20 cellular contexts compared by ENCODE assay signal in genomic region chr6:70299456-70299855, GRCh38. TPM values are rescaled to one million over a fixed set of nuclear protein-coding genes. Genes with fewer than 3 reads are reported as not detected.
DNase-seq lines count a peak whose midpoint lies in the region; ATAC-seq and TF ChIP-seq lines count a peak whose summit lies in the region.
"Had no signal": no experiment of that assay in that cellular context is flagged by ENCODE, and none has a peak within 500 bp of the region (broad histone marks: within the 10 kb centered on the region; RNA-seq: fewer than 3 reads in every experiment).

No MANE protein-coding gene starts in this region.

- no peak for ATAC-seq in HCT116
- no peak for ATAC-seq in HG03565 (IDR thresholded peaks at IDR 0.05; ENCODE audit: unreplicated experiment)
- ATAC-seq: gastroesophageal sphincter, T-cell, WTC11 had no signal

- H3K9me3 Mint-ChIP-seq in activated CD4-positive, alpha-beta T cell treated with anti-CD3 and anti-CD28 coated beads, Interleukin-2, amount 10 ng/mL, durations not matched to agents 7 days and 5 days, result no peaks in the 10 kb centered on the region
- H3K9me3 Mint-ChIP-seq: T-cell, WTC11 had no signal

- no peaks in the 10 kb centered on the region for H3K36me3 Mint-ChIP-seq in activated CD4-positive, alpha-beta T cell treated with anti-CD3 and anti-CD28 coated beads, Interleukin-2, amount 10 ng/mL, durations not matched to agents 7 days and 5 days (ENCODE audit: low read depth)
- H3K36me3 Mint-ChIP-seq: brain, immature natural killer cell, T-cell, WTC11 had no signal

- POLR2A ChIA-PET in HCT116 (lab: Charles Lee), result no interaction called here
- POLR2A ChIA-PET in activated CD4-positive, alpha-beta T cell treated with anti-CD3 and anti-CD28 coated beads, Interleukin-2, amount 10 ng/mL, durations not matched to agents 7 days and 5 days (lab: Charles Lee), result no interaction called here

- H3K27ac ChIP-seq in HCT116 (ENCODE audit: low read depth, low read length), result no peak overlapping the region
- H3K27ac ChIP-seq in MM.1S (ENCODE audit: low read length), result no peak overlapping the region
- H3K27ac ChIP-seq: gastroesophageal sphincter, RWPE1 had no signal

- no TSS peak for BruUV-seq in HCT116 (replicated peaks; lab: Mats Ljungman, UMichigan)

- no peaks in the 10 kb centered on the region for H4K20me1 ChIP-seq in HCT116 (ENCODE audit: insufficient read depth)
- H4K20me1 ChIP-seq in MM.1S (ENCODE audit: insufficient read depth, low read length), result no peaks in the 10 kb centered on the region

- no peak for TF ChIP-seq RAD21 in HCT116 (IDR thresholded peaks at IDR 0.05; ENCODE audit: low read depth)

- H3K4me3 ChIP-seq in HCT116 (replicated peaks in 1 of 2; ENCODE audit: low read depth in 1 of 2, low read length in 2 of 2) (no peak overlapping the region), MM.1S (ENCODE audit: low read length) (no peak overlapping the region)
- H3K4me3 ChIP-seq: gastroesophageal sphincter, MG63 had no signal

- H3K79me2 ChIP-seq in HCT116 (ENCODE audit: insufficient read depth, low read length) (no peaks in the 10 kb centered on the region), MM.1S (ENCODE audit: low read length) (no peaks in the 10 kb centered on the region)

- no peak overlapping the region for H3K27ac Mint-ChIP-seq in activated CD4-positive, alpha-beta T cell treated with anti-CD3 and anti-CD28 coated beads, Interleukin-2, amount 10 ng/mL, durations not matched to agents 7 days and 5 days
- H3K27ac Mint-ChIP-seq: brain, immature natural killer cell, T-cell, WTC11 had no signal

- H3K4me3 Mint-ChIP-seq in activated CD4-positive, alpha-beta T cell treated with anti-CD3 and anti-CD28 coated beads, Interleukin-2, amount 10 ng/mL, durations not matched to agents 7 days and 5 days, result no peak overlapping the region
- H3K4me3 Mint-ChIP-seq: brain, immature natural killer cell, T-cell, WTC11 had no signal

- no peaks in the 10 kb centered on the region for H3K4me1 ChIP-seq in HCT116 (ENCODE audit: control insufficient read depth in 1 of 2, insufficient read depth in 2 of 2, low read length in 2 of 2)
- no peaks in the 10 kb centered on the region for H3K4me1 ChIP-seq in MM.1S (ENCODE audit: low read length)
- H3K4me1 ChIP-seq: gastroesophageal sphincter had no signal

- H2AFZ ChIP-seq in HCT116 (ENCODE audit: low read depth, low read length, poor library complexity, severe bottlenecking) (no peak overlapping the region), MM.1S (ENCODE audit: low read length) (no peak overlapping the region)

- intact Hi-C loops in HCT116 (cut with micrococcal nuclease), result no loop called here

- H3K36me3 ChIP-seq in HCT116 (ENCODE audit: control insufficient read depth in 1 of 2, insufficient read depth in 2 of 2, low read length in 2 of 2) (no peaks in the 10 kb centered on the region), MM.1S (replicated peaks; ENCODE audit: insufficient read depth, low read length) (no peaks in the 10 kb centered on the region)
- H3K36me3 ChIP-seq: gastroesophageal sphincter, MG63 had no signal

- TF ChIP-seq POLR2A in HCT116 (IDR thresholded peaks at IDR 0.05; ENCODE audit: borderline replicate concordance, extremely low read depth, insufficient read depth, insufficient read length) (no peak), erythroblast (IDR thresholded peaks at IDR 0.05; ENCODE audit: low read length) (no peak)

- CTCF ChIA-PET in HCT116 (lab: Charles Lee), result interaction anchor here (1.3 kb wide), 1 partner anchor 7 kb away, joined by 3 read pairs; no protein-coding TSS in a partner anchor
- CTCF ChIA-PET in activated CD4-positive, alpha-beta T cell treated with anti-CD3 and anti-CD28 coated beads, Interleukin-2, amount 10 ng/mL, durations not matched to agents 7 days and 5 days (lab: Charles Lee), result no interaction called here

- H3F3A ChIP-seq in MM.1S (ENCODE audit: insufficient read depth, low read length), result no peaks in the 10 kb centered on the region

- no peak overlapping the region for H3K9ac ChIP-seq in HCT116 (ENCODE audit: low read length)
- H3K9ac ChIP-seq in MM.1S (ENCODE audit: low read length), result no peak overlapping the region

- RAD21 ChIA-PET in HCT116 (lab: Charles Lee; ENCODE audit: low non-redundant PET in 1 of 2, low total read pairs in 2 of 2, uncharacterized antibody in 2 of 2, unreplicated experiment in 2 of 2), result no interaction called here

- H3K27me3 Mint-ChIP-seq in activated CD4-positive, alpha-beta T cell treated with anti-CD3 and anti-CD28 coated beads, Interleukin-2, amount 10 ng/mL, durations not matched to agents 7 days and 5 days, result peaks cover 2% of the 10 kb centered on the region

- H3K9me2 ChIP-seq in HCT116 (ENCODE audit: insufficient read depth) (no peaks in the 10 kb centered on the region), MM.1S (replicated peaks; ENCODE audit: insufficient read depth, low read length) (no peaks in the 10 kb centered on the region)

- H3K27me3 ChIP-seq in HCT116 (ENCODE audit: insufficient read depth, low read length), result peaks cover 68% of the 10 kb centered on the region
- H3K27me3 ChIP-seq in MM.1S (replicated peaks; ENCODE audit: insufficient read depth, low read length), result no peaks in the 10 kb centered on the region; the same call in 1 of the 2 replicates
- H3K27me3 ChIP-seq: MG63 had no signal

- H3K9me3 ChIP-seq in HCT116 (ENCODE audit: control insufficient read depth in 1 of 2, insufficient read depth in 1 of 2, low read depth in 1 of 2, low read length in 2 of 2) (no peaks in the 10 kb centered on the region), MM.1S (replicated peaks; ENCODE audit: insufficient read depth, low read length) (no peaks in the 10 kb centered on the region)
- H3K9me3 ChIP-seq: gastroesophageal sphincter, MG63 had no signal

- TF ChIP-seq CTCF in HCT116 (IDR thresholded peaks at IDR 0.05 in 2 of 3, conservative IDR thresholded peaks at IDR 0.05 in 1 of 3; ENCODE audit: borderline replicate concordance in 1 of 3, insufficient read depth in 1 of 3, low read depth in 2 of 3, low read length in 2 of 3) (no peak), MM.1S (IDR thresholded peaks at IDR 0.05; ENCODE audit: low read length) (no peak)

- H3K4me2 ChIP-seq in HCT116 (ENCODE audit: low read length) (no peak overlapping the region), MM.1S (ENCODE audit: low read depth, low read length) (no peak overlapping the region)

- H3K4me1 Mint-ChIP-seq in activated CD4-positive, alpha-beta T cell treated with anti-CD3 and anti-CD28 coated beads, Interleukin-2, amount 10 ng/mL, durations not matched to agents 7 days and 5 days, result no peaks in the 10 kb centered on the region
- H3K4me1 Mint-ChIP-seq: brain, immature natural killer cell, T-cell had no signal

- DNase-seq in A172 (ENCODE audit: low spot score), result peak; percentile 8
- no peak for DNase-seq in HCT116 (ENCODE audit: low read depth, low spot score)
- DNase-seq in RPMI8226, result peak; percentile 40
- peak; percentile 4 to 5 for DNase-seq in erythroblast (lab: John Stamatoyannopoulos, UW)
- DNase-seq in activated CD4-positive, alpha-beta T cell treated with anti-CD3 and anti-CD28 coated beads, Interleukin-2, amount 10 ng/mL, durations not matched to agents 7 days and 5 days, result no peak
- DNase-seq in Ammon's horn (ENCODE audit: low spot score), result no peak
- DNase-seq in MM.1S, result no peak
- DNase-seq: activated effector memory CD4-positive, alpha-beta T cell treated with anti-CD3 and anti-CD28 coated beads, Interleukin-2, amount 50 U/mL, for 16 hours; effector CD8-positive, alpha-beta T cell; immature natural killer cell; MG63; NCI-H2081 treated with DMSO at 0.1 percent for 48 hours; T-cell had no signal

TF ChIP-seq in HCT116, 20 proteins besides CTCF, POLR2A, EP300 and RAD21:
- TF ChIP-seq CEBPB (IDR thresholded peaks at IDR 0.05; ENCODE audit: low read depth) (no peak), ZFX (IDR thresholded peaks at IDR 0.05) (no peak), REST (IDR thresholded peaks at IDR 0.05; ENCODE audit: low read depth) (peak; percentile 57)

RNA-seq across cellular contexts. Expression of gene COL9A1, which starts 3.4 kb away (rescaled TPM):
- not detected in 2 replicates for total RNA-seq in A172 (2014; rRNA removed; shearing (Covaris generic))
- not detected for total RNA-seq in HCT116 (2021; ENCODE audit: unreplicated experiment)
- not detected in 2 replicates for polyA plus RNA-seq in HCT116 (2012)
- not detected for total RNA-seq in activated CD4-positive, alpha-beta T cell treated with anti-CD3 and anti-CD28 coated beads, Interleukin-2, amount 10 ng/mL, durations not matched to agents 7 days and 5 days
- total RNA-seq: mesenteric fat pad, subcutaneous adipose tissue, T-cell had no signal
- polyA plus RNA-seq: immature natural killer cell had no signal

Comparison
In these comparisons a context has a peak if more than half of its experiments do, and no peak if none do; other contexts are left out.
1. DNase-seq: peak in A172 (single experiment), RPMI8226 (single experiment) and erythroblast (2 of 2); none in HCT116 (single experiment), activated CD4-positive, alpha-beta T cell treated with anti-CD3 and anti-CD28 coated beads, Interleukin-2, amount 10 ng/mL, durations not matched to agents 7 days and 5 days (single experiment), Ammon's horn (single experiment) and MM.1S (single experiment).